In genomic region chr4:144718958-144719512, GRCh38 we compare ENCODE assay signal across 29 cellular contexts.
DNase-seq lines count a peak whose midpoint lies in the region; FAIRE-seq and TF ChIP-seq lines count a peak whose summit lies in the region.
"Had no signal": no experiment of that assay in that cellular context is flagged by ENCODE, and none has a peak within 500 bp of the region (broad histone marks: within the 10 kb centered on the region; RNA-seq: fewer than 3 reads in every experiment).

No MANE protein-coding gene starts in this region.

- no peaks in the 10 kb centered on the region for H3K4me1 Mint-ChIP-seq in activated CD4-positive, alpha-beta T cell treated with anti-CD3 and anti-CD28 coated beads, Interleukin-2, amount 10 ng/mL, durations not matched to agents 24 days and 14 days
- peaks cover 18% of the 10 kb centered on the region for H3K4me1 Mint-ChIP-seq in osteocyte (ENCODE audit: unreplicated experiment)
- H3K4me1 Mint-ChIP-seq in activated CD4-positive, alpha-beta T cell treated with anti-CD3 and anti-CD28 coated beads, Interleukin-2, amount 10 ng/mL, durations not matched to agents 7 days and 5 days = no peaks in the 10 kb centered on the region
- H3K4me1 Mint-ChIP-seq: CD4-positive, alpha-beta memory T cell; CD4-positive, CD25-positive, alpha-beta regulatory T cell; CD8-positive, alpha-beta memory T cell had no signal

- peaks cover 64% of the 10 kb centered on the region for H3K4me1 ChIP-seq in SJSA1 (replicated peaks)
- no peaks in the 10 kb centered on the region for H3K4me1 ChIP-seq in endothelial cell of umbilical vein (ENCODE audit: control insufficient read depth, extremely low read depth, insufficient read depth, low read length)
- H3K4me1 ChIP-seq: BE2C, BLaER1 had no signal

- H3K27ac ChIP-seq in SJSA1 (peak overlapping the region; percentile 32; the same call in 1 of the 2 replicates), endothelial cell of umbilical vein (ENCODE audit: insufficient read depth, low read depth, low read length) (no peak overlapping the region), neural cell (ENCODE audit: low read length) (peak overlapping the region; percentile 30), substantia nigra (ENCODE audit: low read depth, low read length, poor library complexity, severe bottlenecking) (peak overlapping the region; percentile 42)
- H3K27ac ChIP-seq: BLaER1 had no signal

- H3K27me3 Mint-ChIP-seq in activated CD4-positive, alpha-beta T cell treated with anti-CD3 and anti-CD28 coated beads, Interleukin-2, amount 10 ng/mL, durations not matched to agents 24 days and 14 days = no peaks in the 10 kb centered on the region
- no peaks in the 10 kb centered on the region for H3K27me3 Mint-ChIP-seq in osteocyte (ENCODE audit: unreplicated experiment)
- no peaks in the 10 kb centered on the region for H3K27me3 Mint-ChIP-seq in activated CD4-positive, alpha-beta T cell treated with anti-CD3 and anti-CD28 coated beads, Interleukin-2, amount 10 ng/mL, durations not matched to agents 7 days and 5 days
- H3K27me3 Mint-ChIP-seq: CD4-positive, CD25-positive, alpha-beta regulatory T cell; CD8-positive, alpha-beta memory T cell had no signal

- peaks cover 5% of the 10 kb centered on the region for H3K36me3 ChIP-seq in SJSA1
- peaks cover 28 to 86% of the 10 kb centered on the region in 2 experiments for H3K36me3 ChIP-seq in endothelial cell of umbilical vein (ENCODE audit: control insufficient read depth in 2 of 2, extremely low read depth in 1 of 2, insufficient read depth in 2 of 2, low read length in 2 of 2)
- no peaks in the 10 kb centered on the region for H3K36me3 ChIP-seq in neural cell (ENCODE audit: insufficient read depth, low read length)
- H3K36me3 ChIP-seq: BE2C, BLaER1 had no signal

- no peak for TF ChIP-seq RAD21 in neural cell (conservative IDR thresholded peaks at IDR 0.05)

- POLR2A ChIA-PET in endothelial cell of umbilical vein (lab: Charles Lee) = no interaction called here
- POLR2A ChIA-PET in activated CD4-positive, alpha-beta T cell treated with anti-CD3 and anti-CD28 coated beads, Interleukin-2, amount 10 ng/mL, durations not matched to agents 7 days and 5 days (lab: Charles Lee) = no interaction called here

- no peaks in the 10 kb centered on the region for H3F3A ChIP-seq in neural cell (ENCODE audit: insufficient read depth, low read length, poor library complexity, severe bottlenecking)

- no peak overlapping the region for H3K4me3 Mint-ChIP-seq in activated CD4-positive, alpha-beta T cell treated with anti-CD3 and anti-CD28 coated beads, Interleukin-2, amount 10 ng/mL, durations not matched to agents 24 days and 14 days
- no peak overlapping the region for H3K4me3 Mint-ChIP-seq in osteocyte (ENCODE audit: unreplicated experiment)
- no peak overlapping the region for H3K4me3 Mint-ChIP-seq in activated CD4-positive, alpha-beta T cell treated with anti-CD3 and anti-CD28 coated beads, Interleukin-2, amount 10 ng/mL, durations not matched to agents 7 days and 5 days
- H3K4me3 Mint-ChIP-seq: CD14-positive monocyte; CD4-positive, alpha-beta memory T cell; CD4-positive, CD25-positive, alpha-beta regulatory T cell; CD8-positive, alpha-beta memory T cell had no signal

- no peak overlapping the region for H3K4me2 ChIP-seq in endothelial cell of umbilical vein (ENCODE audit: insufficient read depth, low read length)
- H3K4me2 ChIP-seq in neural cell (ENCODE audit: low read length) = no peak overlapping the region
- H3K4me2 ChIP-seq: BLaER1 had no signal

- H4K20me1 ChIP-seq in endothelial cell of umbilical vein (replicated peaks; ENCODE audit: control insufficient read depth, extremely low read depth, insufficient read depth, low read length) = no peaks in the 10 kb centered on the region
- H4K20me1 ChIP-seq in neural cell (ENCODE audit: insufficient read depth) = no peaks in the 10 kb centered on the region
- H4K20me1 ChIP-seq: BLaER1 had no signal

- no peaks in the 10 kb centered on the region for H3K9me2 ChIP-seq in neural cell (ENCODE audit: insufficient read depth, low read length)

- H2AFZ ChIP-seq in endothelial cell of umbilical vein (ENCODE audit: low read depth, low read length) = no peak overlapping the region
- no peak overlapping the region for H2AFZ ChIP-seq in neural cell (ENCODE audit: low read depth, low read length)

- dilution Hi-C loops in endothelial cell of umbilical vein (cut with MboI; ENCODE audit: extremely low pct_ligation_motif_present, low sequenced_read_pairs) = no loop called here

- H3K4me3 ChIP-seq in SJSA1 = no peak overlapping the region
- no peak overlapping the region for H3K4me3 ChIP-seq in endothelial cell of umbilical vein (replicated peaks in 1 of 3; ENCODE audit: insufficient read depth in 1 of 3, low read depth in 1 of 3, low read length in 3 of 3)
- no peak overlapping the region for H3K4me3 ChIP-seq in neural cell (ENCODE audit: low read length)
- H3K4me3 ChIP-seq: BLaER1, GM12878 had no signal

- H3K9ac ChIP-seq in endothelial cell of umbilical vein (replicated peaks; ENCODE audit: extremely low read depth, insufficient read depth, low read length) = no peak overlapping the region
- H3K9ac ChIP-seq in neural cell (ENCODE audit: low read length) = no peak overlapping the region
- H3K9ac ChIP-seq: BLaER1 had no signal

- H3K27ac Mint-ChIP-seq in activated CD4-positive, alpha-beta T cell treated with anti-CD3 and anti-CD28 coated beads, Interleukin-2, amount 10 ng/mL, durations not matched to agents 24 days and 14 days = no peak overlapping the region
- H3K27ac Mint-ChIP-seq in osteocyte (ENCODE audit: unreplicated experiment) = no peak overlapping the region
- no peak overlapping the region for H3K27ac Mint-ChIP-seq in activated CD4-positive, alpha-beta T cell treated with anti-CD3 and anti-CD28 coated beads, Interleukin-2, amount 10 ng/mL, durations not matched to agents 7 days and 5 days
- H3K27ac Mint-ChIP-seq: CD14-positive monocyte; CD4-positive, alpha-beta memory T cell; CD4-positive, CD25-positive, alpha-beta regulatory T cell; CD8-positive, alpha-beta memory T cell had no signal

- TF ChIP-seq EP300 in neural cell (conservative IDR thresholded peaks at IDR 0.05; ENCODE audit: poor library complexity, severe bottlenecking) = peak; percentile 89

- H3K9me3 ChIP-seq in SJSA1 (replicated peaks) (no peaks in the 10 kb centered on the region), endothelial cell of umbilical vein (replicated peaks; ENCODE audit: control insufficient read depth, insufficient read depth, low read length) (no peaks in the 10 kb centered on the region), neural cell (ENCODE audit: low read length) (no peaks in the 10 kb centered on the region)
- H3K9me3 ChIP-seq: BE2C, BLaER1 had no signal

- BruUV-seq in endothelial cell of umbilical vein (replicated peaks; lab: Mats Ljungman, UMichigan) = no TSS peak

- DNase-seq in SJSA1 (ENCODE audit: low read depth in 1 of 2, low spot score in 2 of 2) = no peak
- no peak for DNase-seq in endothelial cell of umbilical vein (ENCODE audit: low read depth, low spot score)
- DNase-seq in substantia nigra (lab: John Stamatoyannopoulos, UW) = peak in 1 of 49 donors; percentile 10
- DNase-seq in activated CD4-positive, alpha-beta T cell treated with anti-CD3 and anti-CD28 coated beads, Interleukin-2, amount 10 ng/mL, durations not matched to agents 24 days and 14 days = no peak
- no peak for DNase-seq in osteocyte (ENCODE audit: extremely low spot score, unreplicated experiment)
- DNase-seq in NCI-H510A treated with DMSO at 0.1 percent for 48 hours (lab: John Stamatoyannopoulos, UW) = no peak
- no peak for DNase-seq in activated CD4-positive, alpha-beta T cell treated with anti-CD3 and anti-CD28 coated beads, Interleukin-2, amount 10 ng/mL, durations not matched to agents 7 days and 5 days
- DNase-seq: 8988T; ACHN; BE2C; C1 segment of cervical spinal cord; CD4-positive, alpha-beta memory T cell; CD4-positive, CD25-positive, alpha-beta regulatory T cell; CD8-positive, alpha-beta memory T cell; COR-L47; DMS 273 treated with DMSO at 0.1 percent for 48 hours; DMS153; DMS53; DMS79; DND-41; EL; GDM1 had no signal

- TF ChIP-seq CTCF in endothelial cell of umbilical vein (IDR thresholded peaks at IDR 0.05; ENCODE audit: extremely low read depth in 1 of 2, insufficient read depth in 1 of 2, low read depth in 1 of 2, low read length in 2 of 2) (no peak), neural cell (IDR thresholded peaks at IDR 0.05; ENCODE audit: poor library complexity, severe bottlenecking) (no peak), osteocyte (IDR thresholded peaks at IDR 0.05) (no peak)

- H3K9me3 Mint-ChIP-seq in activated CD4-positive, alpha-beta T cell treated with anti-CD3 and anti-CD28 coated beads, Interleukin-2, amount 10 ng/mL, durations not matched to agents 24 days and 14 days = no peaks in the 10 kb centered on the region
- no peaks in the 10 kb centered on the region for H3K9me3 Mint-ChIP-seq in osteocyte (ENCODE audit: unreplicated experiment)
- no peaks in the 10 kb centered on the region for H3K9me3 Mint-ChIP-seq in activated CD4-positive, alpha-beta T cell treated with anti-CD3 and anti-CD28 coated beads, Interleukin-2, amount 10 ng/mL, durations not matched to agents 7 days and 5 days
- H3K9me3 Mint-ChIP-seq: CD14-positive monocyte had no signal

- H3K9me1 ChIP-seq in endothelial cell of umbilical vein (replicated peaks; ENCODE audit: control insufficient read depth, extremely low read depth, insufficient read depth, low read length) = no peaks in the 10 kb centered on the region

- H3K36me3 Mint-ChIP-seq in activated CD4-positive, alpha-beta T cell treated with anti-CD3 and anti-CD28 coated beads, Interleukin-2, amount 10 ng/mL, durations not matched to agents 24 days and 14 days (ENCODE audit: low read depth) = no peaks in the 10 kb centered on the region
- H3K36me3 Mint-ChIP-seq in osteocyte (ENCODE audit: unreplicated experiment) = no peaks in the 10 kb centered on the region
- no peaks in the 10 kb centered on the region for H3K36me3 Mint-ChIP-seq in activated CD4-positive, alpha-beta T cell treated with anti-CD3 and anti-CD28 coated beads, Interleukin-2, amount 10 ng/mL, durations not matched to agents 7 days and 5 days (ENCODE audit: low read depth)
- H3K36me3 Mint-ChIP-seq: CD14-positive monocyte; CD4-positive, alpha-beta memory T cell; CD4-positive, CD25-positive, alpha-beta regulatory T cell had no signal

- no peak for TF ChIP-seq POLR2A in endothelial cell of umbilical vein (IDR thresholded peaks at IDR 0.05; ENCODE audit: low read depth, low read length)

- intact Hi-C loops in endothelial cell of umbilical vein (cut with micrococcal nuclease) = no loop called here
- intact Hi-C loops in activated CD4-positive, alpha-beta T cell treated with anti-CD3 and anti-CD28 coated beads, Interleukin-2, amount 10 ng/mL, durations not matched to agents 24 days and 14 days (cut with micrococcal nuclease) = no loop called here

- CTCF ChIA-PET in endothelial cell of umbilical vein (lab: Charles Lee) = interaction anchor here (1.9 kb wide), 1 partner anchor 343 kb away, joined by 4 read pairs; no protein-coding TSS in a partner anchor
- CTCF ChIA-PET in activated CD4-positive, alpha-beta T cell treated with anti-CD3 and anti-CD28 coated beads, Interleukin-2, amount 10 ng/mL, durations not matched to agents 7 days and 5 days (lab: Charles Lee) = no interaction called here

- H3K79me2 ChIP-seq in endothelial cell of umbilical vein (ENCODE audit: control insufficient read depth, insufficient read depth, low read length) = peaks cover 7% of the 10 kb centered on the region
- no peaks in the 10 kb centered on the region for H3K79me2 ChIP-seq in neural cell (replicated peaks; ENCODE audit: insufficient read depth, low read length)

- H3K27me3 ChIP-seq in SJSA1 (replicated peaks) (no peaks in the 10 kb centered on the region), endothelial cell of umbilical vein (ENCODE audit: control insufficient read depth in 2 of 2, insufficient read depth in 2 of 2, low read length in 2 of 2) (no peaks in the 10 kb centered on the region), neural cell (ENCODE audit: insufficient read depth, low read depth, low read length) (no peaks in the 10 kb centered on the region)
- H3K27me3 ChIP-seq: BE2C, BLaER1 had no signal

- FAIRE-seq in endothelial cell of umbilical vein (lab: Jason Lieb, UNC) = no peak
- FAIRE-seq: A204.1, GM12892, GM18507 had no signal
